10 cellular contexts compared by ENCODE assay signal in the genomic region with DNA sequence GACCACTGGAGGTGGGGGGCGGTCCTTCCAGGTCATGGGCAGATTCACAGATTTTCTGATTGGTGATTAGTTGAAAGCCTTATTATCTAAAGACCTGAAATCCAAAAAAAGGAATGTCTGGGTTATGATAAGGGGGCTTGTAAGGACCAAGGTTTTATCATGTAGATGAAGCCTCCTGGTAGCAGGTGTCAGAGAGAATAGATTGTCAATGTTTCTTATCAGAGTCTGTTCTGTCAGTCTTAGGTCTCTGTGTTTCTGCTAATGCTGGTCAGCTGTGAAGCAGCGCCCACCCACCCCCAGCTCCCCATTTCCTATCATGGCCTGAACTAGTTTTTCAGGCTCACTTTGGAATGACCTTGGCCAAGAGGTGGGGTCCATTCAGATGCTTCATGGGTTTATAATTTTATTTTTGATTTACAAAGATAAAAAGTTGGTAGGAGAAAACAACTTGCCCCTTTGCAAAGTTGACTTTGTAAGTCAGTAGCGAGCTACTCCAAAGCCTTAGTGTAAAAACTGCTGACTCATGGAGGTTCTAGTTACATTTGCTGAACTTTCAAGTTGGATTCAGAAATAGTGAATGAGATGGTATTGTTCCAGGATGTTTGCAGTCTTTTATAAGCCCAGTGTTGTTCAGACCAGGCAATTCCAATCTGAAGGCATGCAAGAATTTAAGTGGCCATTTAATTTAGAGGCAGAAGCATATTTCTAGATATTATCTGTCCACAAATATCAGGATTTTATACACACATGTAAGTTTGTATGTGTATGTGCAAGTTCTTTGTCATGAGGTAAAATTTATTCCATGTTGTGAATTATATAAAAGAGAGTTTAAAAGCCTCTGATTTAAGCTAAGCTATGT. TPM values are rescaled to one million over a fixed set of nuclear protein-coding genes. Genes with fewer than 3 reads are reported as not detected.
DNase-seq lines count a peak whose midpoint lies in the region; ATAC-seq, FAIRE-seq and TF ChIP-seq lines count a peak whose summit lies in the region.
"Had no signal": no experiment of that assay in that cellular context is flagged by ENCODE, and none has a peak within 500 bp of the region (broad histone marks: within the 10 kb centered on the region; RNA-seq: fewer than 3 reads in every experiment).

No MANE protein-coding gene starts in this region.

- H3K27me3 ChIP-seq in adipocyte (replicated peaks; ENCODE audit: control insufficient read depth, insufficient read depth, low read length): no peaks in the 10 kb centered on the region
- H3K27me3 ChIP-seq in upper lobe of right lung: no peaks in the 10 kb centered on the region
- H3K27me3 ChIP-seq: suprapubic skin had no signal

- H3K27ac ChIP-seq in upper lobe of right lung: no peak overlapping the region

- H3K36me3 ChIP-seq in adipocyte (ENCODE audit: control insufficient read depth, insufficient read depth, low read length, severe bottlenecking) (no peaks in the 10 kb centered on the region), upper lobe of right lung (peaks cover 4% of the 10 kb centered on the region)
- H3K36me3 ChIP-seq: suprapubic skin had no signal

- H3K4me1 ChIP-seq in adipocyte (ENCODE audit: control insufficient read depth, insufficient read depth, low read length) (peaks cover 55% of the 10 kb centered on the region), upper lobe of right lung (peaks cover 48% of the 10 kb centered on the region)

- H3K36me3 Mint-ChIP-seq in activated naive CD4-positive, alpha-beta T cell treated with anti-CD3 and anti-CD28 coated beads, Interleukin-2, amount 50 U/mL, for 72 hours: no peaks in the 10 kb centered on the region

- H3K9me3 ChIP-seq in adipocyte (ENCODE audit: control insufficient read depth, low read length) (no peaks in the 10 kb centered on the region), upper lobe of right lung (no peaks in the 10 kb centered on the region)
- H3K9me3 ChIP-seq: suprapubic skin had no signal

- no peaks in the 10 kb centered on the region for H3K9me3 Mint-ChIP-seq in activated naive CD4-positive, alpha-beta T cell treated with anti-CD3 and anti-CD28 coated beads, Interleukin-2, amount 50 U/mL, for 72 hours

- FAIRE-seq in HTR-8/SVneo (lab: Jason Lieb, UNC): no peak

- peak overlapping the region; percentile 4 for H3K9ac ChIP-seq in adipocyte (ENCODE audit: low read length)

- DNase-seq in activated naive CD4-positive, alpha-beta T cell treated with anti-CD3 and anti-CD28 coated beads, Interleukin-2, amount 50 U/mL, for 72 hours (ENCODE audit: low spot score in 2 of 2): no peak
- no peak for DNase-seq in activated naive CD4-positive, alpha-beta T cell (lab: John Stamatoyannopoulos, UW)
- peak; percentile 68 for DNase-seq in adipocyte (ENCODE audit: low read depth)
- peak; percentile 35 for DNase-seq in left kidney (ENCODE audit: low read depth, low spot score)
- no peak for DNase-seq in upper lobe of right lung
- DNase-seq in HTR-8/SVneo (ENCODE audit: insufficient read length, low spot score): no peak
- DNase-seq: DMS79 treated with DMSO at 0.1 percent for 48 hours had no signal

- H3K4me3 ChIP-seq in adipocyte (ENCODE audit: low read length) (no peak overlapping the region), upper lobe of right lung (no peak overlapping the region)
- H3K4me3 ChIP-seq: suprapubic skin had no signal

- H3K27ac Mint-ChIP-seq in activated naive CD4-positive, alpha-beta T cell treated with anti-CD3 and anti-CD28 coated beads, Interleukin-2, amount 50 U/mL, for 72 hours: peak overlapping the region; percentile 55 to 77

- intact Hi-C loops in upper lobe of right lung (cut with DNase I): no loop called here

- no peak for TF ChIP-seq CTCF in upper lobe of right lung (IDR thresholded peaks at IDR 0.05)

- no peak for ATAC-seq in activated naive CD4-positive, alpha-beta T cell treated with anti-CD3 and anti-CD28 coated beads, Interleukin-2, amount 50 U/mL, for 72 hours
- ATAC-seq in upper lobe of right lung (peak; percentile 43), HG03159 (IDR thresholded peaks at IDR 0.05; ENCODE audit: unreplicated experiment) (no peak), HG03139 (IDR thresholded peaks at IDR 0.05; ENCODE audit: unreplicated experiment) (no peak)

RNA-seq across cellular contexts. Expression of gene TES, which starts 21.4 kb away (rescaled TPM):
- 10 to 100 TPM; 45.8 to 79.2 TPM for total RNA-seq in activated naive CD4-positive, alpha-beta T cell treated with anti-CD3 and anti-CD28 coated beads, Interleukin-2, amount 50 U/mL, for 72 hours
- total RNA-seq in upper lobe of right lung: 94.0 TPM

Comparison
In these comparisons a context has a peak if more than half of its experiments do, and no peak if none do; other contexts are left out.
1. DNase-seq: peak in adipocyte (single experiment) and left kidney (single experiment); none in activated naive CD4-positive, alpha-beta T cell treated with anti-CD3 and anti-CD28 coated beads, Interleukin-2, amount 50 U/mL, for 72 hours (0 of 2), activated naive CD4-positive, alpha-beta T cell (0 of 4), upper lobe of right lung (single experiment) and HTR-8/SVneo (single experiment).